ENCODE assay signal across 21 cellular contexts in genomic region chr1:172582889-172583288, GRCh38. TPM values are rescaled to one million over a fixed set of nuclear protein-coding genes. Genes with fewer than 3 reads are reported as not detected.
DNase-seq lines count a peak whose midpoint lies in the region; FAIRE-seq and TF ChIP-seq lines count a peak whose summit lies in the region.
"Had no signal": no experiment of that assay in that cellular context is flagged by ENCODE, and none has a peak within 500 bp of the region (broad histone marks: within the 10 kb centered on the region; RNA-seq: fewer than 3 reads in every experiment).

No MANE protein-coding gene starts in this region.

- H3K14ac ChIP-seq in H9 (ENCODE audit: insufficient read depth, low read length) = no peak overlapping the region

- no peaks in the 10 kb centered on the region for H3K9me3 ChIP-seq in A673 (ENCODE audit: low read depth, low read length, poor library complexity, severe bottlenecking)
- no peaks in the 10 kb centered on the region for H3K9me3 ChIP-seq in H9 (ENCODE audit: control insufficient read depth, low read depth, low read length)
- H3K9me3 ChIP-seq in OCI-LY7 (ENCODE audit: low read length) = no peaks in the 10 kb centered on the region
- H3K9me3 ChIP-seq: gastroesophageal sphincter, SJSA1, transverse colon had no signal

- no peak overlapping the region for H4K8ac ChIP-seq in H9 (replicated peaks; ENCODE audit: insufficient read length, low read depth, low read length)

- CTCF ChIA-PET in A673 (lab: Charles Lee) (no interaction called here), OCI-LY7 (lab: Charles Lee; ENCODE audit: unreplicated experiment) (no interaction called here)

- H3K9me3 Mint-ChIP-seq in H9 = no peaks in the 10 kb centered on the region
- H3K9me3 Mint-ChIP-seq: activated naive CD8-positive, alpha-beta T cell treated with anti-CD3 and anti-CD28 coated beads, Interleukin-2, amount 50 U/mL, for 24 hours; stimulated activated naive CD8-positive, alpha-beta T cell treated with anti-CD3 and anti-CD28 coated beads, Interleukin-15, Interleukin-2, amounts not matched to agents 100 ng/mL and 50 ng/mL, for 24 hours had no signal

- H3K56ac ChIP-seq in H9 (ENCODE audit: insufficient read length, low read depth, low read length) = no peak overlapping the region

- no peaks in the 10 kb centered on the region for H3K79me1 ChIP-seq in H9 (ENCODE audit: insufficient read depth, low read depth, low read length, poor library complexity, severe bottlenecking)

- no peak overlapping the region for H4K5ac ChIP-seq in H9 (ENCODE audit: insufficient read length, low read depth, low read length)

- H2BK120ac ChIP-seq in H9 (ENCODE audit: low read depth, low read length, poor library complexity, severe bottlenecking) = no peak overlapping the region

- no peak overlapping the region for H3K9ac ChIP-seq in H9 (ENCODE audit: extremely low read depth, insufficient read length, low read length)

- peaks cover 29 to 30% of the 10 kb centered on the region in 2 experiments for H3K4me1 Mint-ChIP-seq in H9

- POLR2A ChIA-PET in A673 (lab: Charles Lee; ENCODE audit: low non-redundant PET) (no interaction called here), OCI-LY7 (lab: Charles Lee) (no interaction called here)

- H3K27me3 Mint-ChIP-seq in H9 (ENCODE audit: low read depth) = no peaks in the 10 kb centered on the region
- H3K27me3 Mint-ChIP-seq: activated naive CD8-positive, alpha-beta T cell treated with anti-CD3 and anti-CD28 coated beads, Interleukin-2, amount 50 U/mL, for 24 hours; stimulated activated naive CD8-positive, alpha-beta T cell treated with anti-CD3 and anti-CD28 coated beads, Interleukin-15, Interleukin-2, amounts not matched to agents 100 ng/mL and 50 ng/mL, for 24 hours had no signal

- H4K20me1 ChIP-seq in H9 (ENCODE audit: control insufficient read depth, insufficient read depth, insufficient read length) (no peaks in the 10 kb centered on the region), OCI-LY7 (ENCODE audit: insufficient read depth, low read length) (no peaks in the 10 kb centered on the region)

- DNase-seq in A673 (ENCODE audit: low spot score) (no peak), H9 (no peak), OCI-LY7 (ENCODE audit: low spot score) (no peak), bronchial epithelial cell (ENCODE audit: low read depth) (peak; percentile 43), dorsolateral prefrontal cortex (no peak), GM10266 (ENCODE audit: extremely low spot score) (no peak), RKO (ENCODE audit: low spot score) (no peak), SKM-1 (lab: John Stamatoyannopoulos, UW; ENCODE audit: unreplicated experiment) (no peak)
- DNase-seq: activated CD4-positive, alpha-beta T cell treated with anti-CD3 and anti-CD28 coated beads for 1 hour; activated effector memory CD4-positive, alpha-beta T cell treated with Interleukin-2 at 50 U/mL for 16 hours; activated naive CD8-positive, alpha-beta T cell treated with anti-CD3 and anti-CD28 coated beads, Interleukin-2, amount 50 U/mL, for 24 hours; HCEC 1CT; NCI-H146; NCI-H2171; stimulated activated CD4-positive, alpha-beta T cell treated with anti-CD3 and anti-CD28 coated beads, Interleukin-2, amount 100 ng/mL, for 24 hours; T-helper 9 cell; transverse colon had no signal

- no peak overlapping the region for H4K91ac ChIP-seq in H9 (ENCODE audit: insufficient read length, low read depth, low read length)

- no peak for FAIRE-seq in bronchial epithelial cell (lab: Jason Lieb, UNC)
- FAIRE-seq: GM18507 had no signal

- no peak overlapping the region for H3T11ph ChIP-seq in H9 (ENCODE audit: low read length)

- H3K23me2 ChIP-seq in H9 (ENCODE audit: insufficient read length, low read depth, low read length, poor library complexity, severe bottlenecking) = no peaks in the 10 kb centered on the region

- intact Hi-C loops in A673 (cut with micrococcal nuclease; ENCODE audit: unreplicated experiment) (no loop called here), OCI-LY7 (cut with micrococcal nuclease; ENCODE audit: unreplicated experiment) (no loop called here), dorsolateral prefrontal cortex (cut with DNase I) (no loop called here)

- BruUV-seq in A673 (replicated peaks; lab: Mats Ljungman, UMichigan) (no TSS peak), OCI-LY7 (replicated peaks; lab: Mats Ljungman, UMichigan) (no TSS peak)

- peak overlapping the region in 1 of 3 experiments; percentile 91; a peak in 3 of 7 replicates for H3K27ac Mint-ChIP-seq in H9
- H3K27ac Mint-ChIP-seq: activated naive CD8-positive, alpha-beta T cell treated with anti-CD3 and anti-CD28 coated beads, Interleukin-2, amount 50 U/mL, for 24 hours; stimulated activated naive CD8-positive, alpha-beta T cell treated with anti-CD3 and anti-CD28 coated beads, Interleukin-15, Interleukin-2, amounts not matched to agents 100 ng/mL and 50 ng/mL, for 24 hours had no signal

- no peak overlapping the region for H3K18ac ChIP-seq in H9 (ENCODE audit: insufficient read length, low read depth, low read length)

- peaks cover 14% of the 10 kb centered on the region for H3K4me1 ChIP-seq in A673 (ENCODE audit: insufficient read depth, low read length, poor library complexity, severe bottlenecking)
- H3K4me1 ChIP-seq in H9 (ENCODE audit: insufficient read depth, low read length) = no peaks in the 10 kb centered on the region; the same call in 1 of the 2 replicates
- no peaks in the 10 kb centered on the region for H3K4me1 ChIP-seq in OCI-LY7 (ENCODE audit: insufficient read depth, low read length, poor library complexity, severe bottlenecking)

- H2BK20ac ChIP-seq in H9 (ENCODE audit: low read depth, low read length, poor library complexity, severe bottlenecking) = no peak overlapping the region

- no peaks in the 10 kb centered on the region for H3K79me2 ChIP-seq in H9 (ENCODE audit: insufficient read depth, low read length)
- H3K79me2 ChIP-seq in OCI-LY7 (ENCODE audit: insufficient read depth, low read depth, low read length) = no peaks in the 10 kb centered on the region

- H3K4me3 Mint-ChIP-seq in H9 = no peak overlapping the region
- H3K4me3 Mint-ChIP-seq: activated naive CD8-positive, alpha-beta T cell treated with anti-CD3 and anti-CD28 coated beads, Interleukin-2, amount 50 U/mL, for 24 hours; stimulated activated naive CD8-positive, alpha-beta T cell treated with anti-CD3 and anti-CD28 coated beads, Interleukin-15, Interleukin-2, amounts not matched to agents 100 ng/mL and 50 ng/mL, for 24 hours had no signal

- H2BK12ac ChIP-seq in H9 (ENCODE audit: insufficient read length, low read depth, low read length) = no peak overlapping the region

- H3K4me2 ChIP-seq in H9 (ENCODE audit: insufficient read depth, insufficient read length, low read length) (no peak overlapping the region), OCI-LY7 (ENCODE audit: low read length) (no peak overlapping the region)

- no peak overlapping the region for H3K4ac ChIP-seq in H9 (ENCODE audit: low read depth, low read length)

- no peak overlapping the region for H2AK5ac ChIP-seq in H9 (ENCODE audit: insufficient read length, low read length)

- peaks cover 5 to 28% (median 21%) of the 10 kb centered on the region in 3 experiments; a peak in 6 of 7 replicates for H3K36me3 Mint-ChIP-seq in H9 (ENCODE audit: insufficient read depth in 1 of 3, low read depth in 3 of 3)

- no peak overlapping the region for H3K23ac ChIP-seq in H9 (ENCODE audit: insufficient read length, low read depth, low read length)

- H2AFZ ChIP-seq in H9 (ENCODE audit: low read length) (no peak overlapping the region), OCI-LY7 (ENCODE audit: low read length) (no peak overlapping the region)

- H3K36me3 ChIP-seq in A673 (ENCODE audit: insufficient read depth, low read length, poor library complexity, severe bottlenecking) (peaks cover 3% of the 10 kb centered on the region), OCI-LY7 (ENCODE audit: insufficient read depth, low read length) (peaks cover 76% of the 10 kb centered on the region), bronchial epithelial cell (ENCODE audit: control insufficient read depth, insufficient read depth, low read length) (no peaks in the 10 kb centered on the region)

- no CpG with 5 or more reads among the region's 3 CpGs for WGBS in H9 (ENCODE audit: extremely low coverage, insufficient read length, low lambda C conversion rate)

- no peak overlapping the region for H2BK15ac ChIP-seq in H9 (ENCODE audit: low read depth, low read length)

- H3K4me3 ChIP-seq in A673 (ENCODE audit: low read depth, low read length, poor library complexity, severe bottlenecking) (no peak overlapping the region), OCI-LY7 (ENCODE audit: low read depth, low read length, poor library complexity, severe bottlenecking) (no peak overlapping the region), bronchial epithelial cell (ENCODE audit: low read depth, low read length) (no peak overlapping the region), dorsolateral prefrontal cortex (no peak overlapping the region)
- H3K4me3 ChIP-seq: gastroesophageal sphincter, SJSA1, transverse colon had no signal

- no peak overlapping the region for H2BK5ac ChIP-seq in H9 (ENCODE audit: insufficient read length, low read length)

- H3K27ac ChIP-seq in A673 (ENCODE audit: low read depth, low read length, poor library complexity, severe bottlenecking) = no peak overlapping the region
- H3K27ac ChIP-seq in H9 (ENCODE audit: insufficient read length, low read depth, low read length) = no peak overlapping the region
- H3K27ac ChIP-seq in OCI-LY7 (ENCODE audit: low read depth, low read length, poor library complexity, severe bottlenecking) = no peak overlapping the region
- no peak overlapping the region for H3K27ac ChIP-seq in dorsolateral prefrontal cortex
- H3K27ac ChIP-seq: gastroesophageal sphincter, transverse colon had no signal

- H3K27me3 ChIP-seq in A673 (replicated peaks; ENCODE audit: insufficient read depth, low read depth, low read length, poor library complexity) (no peaks in the 10 kb centered on the region), H9 (ENCODE audit: insufficient read depth, low read length) (no peaks in the 10 kb centered on the region), bronchial epithelial cell (ENCODE audit: control insufficient read depth, insufficient read depth, low read length) (no peaks in the 10 kb centered on the region), dorsolateral prefrontal cortex (no peaks in the 10 kb centered on the region)
- H3K27me3 ChIP-seq: gastroesophageal sphincter, SJSA1, transverse colon had no signal

- TF ChIP-seq CTCF in A673 (conservative IDR thresholded peaks at IDR 0.05; ENCODE audit: low read depth, low read length) (0 out of 2 replicates have a peak, but pooled peaks have one; percentile 17), H9 (conservative IDR thresholded peaks at IDR 0.05) (0 out of 3 replicates have a peak, but pooled peaks have one; percentile 8), OCI-LY7 (conservative IDR thresholded peaks at IDR 0.05; ENCODE audit: low read length) (peak; percentile 62), bronchial epithelial cell (IDR thresholded peaks at IDR 0.05; ENCODE audit: insufficient read depth, low read length, severe bottlenecking) (peak; percentile 4), dorsolateral prefrontal cortex (IDR thresholded peaks at IDR 0.05 in 54 of 56, conservative IDR thresholded peaks at IDR 0.05 in 2 of 56; ENCODE audit: low read depth in 1 of 56, partially characterized antibody in 56 of 56) (peak in 2 of 56 donors; percentile 9 to 11), GM10266 (IDR thresholded peaks at IDR 0.05; ENCODE audit: control insufficient read depth, insufficient read depth, low read depth, missing control alignments) (no peak)

- H3K9me2 ChIP-seq in OCI-LY7 (ENCODE audit: insufficient read depth, low read length) = no peaks in the 10 kb centered on the region

RNA-seq across cellular contexts. Expression of gene SUCO, which starts 49.9 kb away (rescaled TPM):
- total RNA-seq in A673 (2021) (32.9 and 35.1 TPM in 2 replicates), H9 (2021) (34.3 and 37.7 TPM in 2 replicates), OCI-LY7 (2022) (42.3 and 45.0 TPM in 2 replicates), bronchial epithelial cell (11.3 and 12.4 TPM in 2 replicates), dorsolateral prefrontal cortex (10 to 100 TPM; 24.2 to 46.6 (median 34.6) TPM)
- 19.4 and 22.9 TPM in 2 replicates for total RNA-seq in OCI-LY7 (2014; rRNA removed; shearing (Covaris generic))
